In the genomic region with DNA sequence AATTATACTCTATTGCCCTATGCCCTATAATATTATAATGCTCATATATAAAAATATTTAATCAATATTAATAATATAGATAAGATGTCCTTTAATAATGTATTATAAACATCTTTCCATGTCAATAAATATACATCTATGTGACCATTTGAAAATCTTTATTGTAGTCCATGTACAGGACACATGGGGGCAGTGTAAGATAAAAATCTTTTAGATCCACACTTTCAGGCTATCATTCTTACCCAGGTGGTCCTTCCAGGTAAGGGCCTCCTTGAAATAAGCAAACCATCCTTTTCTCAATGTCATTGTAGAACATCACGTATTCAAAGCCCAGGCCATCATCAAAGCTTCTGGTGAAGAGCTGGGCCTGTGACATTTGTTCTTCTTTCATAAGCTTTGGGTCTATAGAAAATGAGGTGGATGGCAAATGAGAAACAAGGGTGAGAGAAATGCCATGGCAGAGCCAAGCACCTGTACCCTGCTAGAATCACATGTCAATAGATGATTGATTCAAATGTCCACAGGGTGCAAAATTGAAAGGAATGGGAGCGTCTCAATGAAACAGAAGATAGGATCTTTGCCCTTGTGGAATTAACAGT, we compare ENCODE assay signal across 8 cellular contexts. TPM values are rescaled to one million over a fixed set of nuclear protein-coding genes. Genes with fewer than 3 reads are reported as not detected.
DNase-seq lines count a peak whose midpoint lies in the region; ATAC-seq and TF ChIP-seq lines count a peak whose summit lies in the region.

No MANE protein-coding gene starts in this region.

- no peaks in the 10 kb centered on the region for H3K27me3 Mint-ChIP-seq in activated CD8-positive, alpha-beta T cell treated with anti-CD3 and anti-CD28 coated beads for 36 hours

- H3K27me3 ChIP-seq in lower lobe of right lung (ENCODE audit: low read depth) = no peaks in the 10 kb centered on the region

- POLR2A ChIA-PET in activated CD8-positive, alpha-beta T cell treated with anti-CD3 and anti-CD28 coated beads for 36 hours (lab: Charles Lee) = no interaction called here

- ATAC-seq in activated CD8-positive, alpha-beta T cell treated with anti-CD3 and anti-CD28 coated beads for 36 hours = peak; percentile 58
- ATAC-seq in lower lobe of right lung (no peak), GM18861 (IDR thresholded peaks at IDR 0.05; ENCODE audit: unreplicated experiment) (no peak)

- H3K4me1 ChIP-seq in lower lobe of right lung = no peaks in the 10 kb centered on the region

- H3K27ac ChIP-seq in lower lobe of right lung = no peak overlapping the region

- peaks cover 18% of the 10 kb centered on the region for H3K4me1 Mint-ChIP-seq in activated CD8-positive, alpha-beta T cell treated with anti-CD3 and anti-CD28 coated beads for 36 hours (ENCODE audit: low read depth)

- peak; percentile 35 for DNase-seq in DMS 273 (lab: John Stamatoyannopoulos, UW; ENCODE audit: unreplicated experiment)
- DNase-seq in DMS 273 treated with DMSO at 0.1 percent for 48 hours (lab: John Stamatoyannopoulos, UW) = no peak
- DNase-seq in HFF-Myc (ENCODE audit: extremely low read depth, low read depth) = no peak
- DNase-seq in activated CD8-positive, alpha-beta T cell treated with anti-CD3 and anti-CD28 coated beads for 36 hours = no peak
- no peak for DNase-seq in lower lobe of right lung
- DNase-seq in nucleus accumbens (lab: John Stamatoyannopoulos, UW) = no peak
- DNase-seq in EL = no peak

- no peaks in the 10 kb centered on the region for H3K9me3 Mint-ChIP-seq in activated CD8-positive, alpha-beta T cell treated with anti-CD3 and anti-CD28 coated beads for 36 hours

- TF ChIP-seq CTCF in HFF-Myc (IDR thresholded peaks at IDR 0.05; ENCODE audit: low read depth, low read length, missing control alignments) (peak; percentile 5), lower lobe of right lung (IDR thresholded peaks at IDR 0.05) (peak; percentile 42)
- TF ChIP-seq CTCF in activated CD8-positive, alpha-beta T cell treated with anti-CD3 and anti-CD28 coated beads for 36 hours (IDR thresholded peaks at IDR 0.05) = peak; percentile 60

- peaks cover 51% of the 10 kb centered on the region for H3K36me3 Mint-ChIP-seq in activated CD8-positive, alpha-beta T cell treated with anti-CD3 and anti-CD28 coated beads for 36 hours (ENCODE audit: low read depth)

- no peaks in the 10 kb centered on the region for H3K9me3 ChIP-seq in lower lobe of right lung

- intact Hi-C loops in activated CD8-positive, alpha-beta T cell treated with anti-CD3 and anti-CD28 coated beads for 36 hours (cut with micrococcal nuclease) = no loop called here
- intact Hi-C loops in lower lobe of right lung (cut with DNase I) = no loop called here

- H3K4me3 Mint-ChIP-seq in activated CD8-positive, alpha-beta T cell treated with anti-CD3 and anti-CD28 coated beads for 36 hours = no peak overlapping the region

- CTCF ChIA-PET in activated CD8-positive, alpha-beta T cell treated with anti-CD3 and anti-CD28 coated beads for 36 hours (lab: Charles Lee) = interaction anchor here (0.7 to 3.3 kb wide), 9 partner anchors 12 to 124 kb away, joined by 3 to 26 read pairs (median 3); no protein-coding TSS in a partner anchor

- H3K27ac Mint-ChIP-seq in activated CD8-positive, alpha-beta T cell treated with anti-CD3 and anti-CD28 coated beads for 36 hours = no peak overlapping the region

- H3K36me3 ChIP-seq in lower lobe of right lung = peaks cover 49% of the 10 kb centered on the region

- H3K4me3 ChIP-seq in HFF-Myc (replicated peaks; ENCODE audit: low read depth, low read length) (no peak overlapping the region), lower lobe of right lung (no peak overlapping the region)

RNA-seq across cellular contexts. Expression of gene THEM4, which starts 20.2 kb away (rescaled TPM):
- total RNA-seq in activated CD8-positive, alpha-beta T cell treated with anti-CD3 and anti-CD28 coated beads for 36 hours = 10 to 100 TPM; 19.9 to 22.0 TPM
- 15.0 TPM for total RNA-seq in lower lobe of right lung

RNA-seq across cellular contexts. Expression of gene THEM5, which starts 35.6 kb away (rescaled TPM):
- total RNA-seq in activated CD8-positive, alpha-beta T cell treated with anti-CD3 and anti-CD28 coated beads for 36 hours = not detected
- total RNA-seq in lower lobe of right lung = not detected

RNA-seq across cellular contexts. Expression of gene C2CD4D, which starts 49.5 kb away (rescaled TPM):
- total RNA-seq in activated CD8-positive, alpha-beta T cell treated with anti-CD3 and anti-CD28 coated beads for 36 hours = 1 to 10 TPM; 1.3 to 1.6 TPM
- 0.21 TPM for total RNA-seq in lower lobe of right lung

RNA-seq across cellular contexts. Expression of gene RORC, which starts 57.5 kb away (rescaled TPM):
- 1 to 10 TPM; 1.3 to 1.5 TPM for total RNA-seq in activated CD8-positive, alpha-beta T cell treated with anti-CD3 and anti-CD28 coated beads for 36 hours
- total RNA-seq in lower lobe of right lung = 21.7 TPM

Comparison
In these comparisons a context has a peak if more than half of its experiments do, and no peak if none do; other contexts are left out.
1. CTCF ChIP-seq: peak in every context shown above with its lines; median percentile 60 in activated CD8-positive, alpha-beta T cell treated with anti-CD3 and anti-CD28 coated beads for 36 hours; 42 in lower lobe of right lung; 5 in HFF-Myc.